ENCODE assay signal across 8 cellular contexts in the genomic region with DNA sequence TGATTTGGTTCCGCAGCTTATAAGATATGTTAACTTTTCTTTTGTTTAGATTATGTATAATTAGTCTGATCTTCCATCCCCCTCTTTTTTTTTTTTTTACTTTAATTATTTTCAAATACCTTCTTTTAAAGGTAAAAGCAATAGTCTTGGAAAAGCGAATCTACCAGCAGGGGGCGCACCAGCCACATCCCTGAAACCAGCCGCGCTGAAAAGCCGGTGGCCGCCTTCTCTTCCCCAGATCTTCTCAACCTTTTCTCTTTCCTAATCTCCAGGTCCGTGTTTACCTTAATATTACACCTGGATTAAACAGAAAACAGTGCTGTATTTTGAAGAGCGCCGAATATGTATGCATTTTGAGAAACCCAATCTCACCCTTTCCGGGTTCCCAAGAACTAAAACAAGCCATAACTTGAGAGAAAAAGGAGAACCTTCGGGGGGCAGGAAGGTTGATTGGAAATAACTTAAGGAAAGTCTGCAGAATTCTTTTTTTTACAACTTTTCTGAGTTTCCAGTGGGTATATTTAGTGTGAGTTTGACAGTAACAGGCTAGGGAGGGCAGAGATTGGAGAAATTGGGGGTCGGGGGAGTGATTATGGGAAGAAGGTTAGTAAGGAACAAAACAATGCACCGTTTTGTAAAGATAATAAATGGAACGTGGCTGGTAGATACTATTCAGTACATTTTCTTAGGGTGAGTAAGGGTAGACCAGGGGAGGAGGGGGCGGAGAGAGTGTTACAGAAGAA. TPM values are rescaled to one million over a fixed set of nuclear protein-coding genes. Genes with fewer than 3 reads are reported as not detected.
DNase-seq lines count a peak whose midpoint lies in the region; ATAC-seq, FAIRE-seq and TF ChIP-seq lines count a peak whose summit lies in the region.

No MANE protein-coding gene starts in this region.

- no peaks in the 10 kb centered on the region for H3K9me3 ChIP-seq in K562 (replicated peaks; ENCODE audit: control insufficient read depth, insufficient read depth, low read depth, low read length)
- no peaks in the 10 kb centered on the region for H3K9me3 ChIP-seq in keratinocyte (ENCODE audit: control insufficient read depth, low read depth, low read length)

- no peaks in the 10 kb centered on the region; the same call in 1 of the 2 replicates for H4K20me1 ChIP-seq in K562 (replicated peaks; ENCODE audit: control insufficient read depth, insufficient read depth, low read length)
- H4K20me1 ChIP-seq in keratinocyte (ENCODE audit: control insufficient read depth, extremely low read depth, insufficient read depth, low read length): no peaks in the 10 kb centered on the region

- H3K4me2 ChIP-seq in K562 (ENCODE audit: insufficient read depth, low read length) (no peak overlapping the region), keratinocyte (ENCODE audit: control insufficient read depth, extremely low read depth, insufficient read depth, low read depth, low read length) (peak overlapping the region; percentile 89)

- H3K4me1 ChIP-seq in K562 (replicated peaks in 1 of 2; ENCODE audit: control insufficient read depth in 2 of 2, insufficient read depth in 2 of 2, low read length in 2 of 2) (peaks cover 0 to 4% of the 10 kb centered on the region in 2 experiments; a peak in 2 of 5 replicates), keratinocyte (ENCODE audit: control insufficient read depth, extremely low read depth, insufficient read depth, low read length) (peaks cover 15% of the 10 kb centered on the region)

- H3K9me1 ChIP-seq in K562 (ENCODE audit: control insufficient read depth, insufficient read depth, low read length) (no peaks in the 10 kb centered on the region), keratinocyte (ENCODE audit: control insufficient read depth, extremely low read depth, insufficient read depth, low read length) (no peaks in the 10 kb centered on the region)

- FAIRE-seq in K562 (lab: Jason Lieb, UNC): peak; percentile 80
- FAIRE-seq in keratinocyte (lab: Jason Lieb, UNC): no peak

- H3K79me2 ChIP-seq in K562 (ENCODE audit: control insufficient read depth, insufficient read depth, low read length): no peaks in the 10 kb centered on the region
- no peaks in the 10 kb centered on the region for H3K79me2 ChIP-seq in keratinocyte (ENCODE audit: control insufficient read depth, insufficient read depth, low read length)

- WGBS in K562 (ENCODE audit: insufficient coverage, low coverage, missing lambda C conversion rate): under 1% methylated on average over 16 of the region's 16 CpGs

- TF ChIP-seq EP300 in K562 (IDR thresholded peaks at IDR 0.05; ENCODE audit: low read length): no peak

- H3K4me3 ChIP-seq in K562: no peak overlapping the region
- peak overlapping the region in 2 of 3 experiments; percentile 49 to 59 for H3K4me3 ChIP-seq in keratinocyte (ENCODE audit: control insufficient read depth in 2 of 3, extremely low read depth in 1 of 3, insufficient read depth in 2 of 3, low read depth in 1 of 3, low read length in 3 of 3)

- no peak for TF ChIP-seq POLR2A in K562 (conservative IDR thresholded peaks at IDR 0.05)

- DNase-seq in CD1c-positive myeloid dendritic cell (ENCODE audit: extremely low spot score) (peak; percentile 65), NCI-H1105 treated with DMSO at 0.1 percent for 48 hours (lab: John Stamatoyannopoulos, UW) (peak; percentile 86), T follicular helper cell (ENCODE audit: low read depth) (peak; percentile 43), K562 (ENCODE audit: extremely low read depth in 1 of 4, low spot score in 3 of 4) (peak; percentile 51 to 72 (median 56)), keratinocyte (ENCODE audit: low read depth, low spot score) (no peak)
- DNase-seq in stimulated activated CD4-positive, alpha-beta T cell treated with anti-CD3 and anti-CD28 coated beads, Interleukin-2, amount 100 ng/mL, for 48 hours: peak; percentile 69 to 74

- TF ChIP-seq CTCF in K562 (IDR thresholded peaks at IDR 0.05 in 2 of 3, conservative IDR thresholded peaks at IDR 0.05 in 1 of 3; ENCODE audit: insufficient read depth in 2 of 3, low read depth in 1 of 3, low read length in 3 of 3) (peak; percentile 60 to 77 (median 67)), keratinocyte (optimal IDR thresholded peaks at IDR 0.05 in 1 of 3, IDR thresholded peaks at IDR 0.05 in 1 of 3, conservative IDR thresholded peaks at IDR 0.05 in 1 of 3; ENCODE audit: extremely low read depth in 1 of 3, insufficient read depth in 2 of 3, low read length in 3 of 3) (peak; percentile 63 to 72 (median 71))

- TF ChIP-seq RAD21 in K562 (CRISPR knock-in tag; conservative IDR thresholded peaks at IDR 0.05 in 1 of 2, IDR thresholded peaks at IDR 0.05 in 1 of 2): peak; percentile 70 to 79

- intact Hi-C loops in K562 (cut with micrococcal nuclease): loop anchor here (1.0 to 10.0 kb wide), 6 partner anchors 185 to 974 kb away; a partner anchor contains a TSS

- H3K9ac ChIP-seq in K562 (ENCODE audit: insufficient read depth in 1 of 2, low read depth in 2 of 2, low read length in 2 of 2) (no peak overlapping the region), keratinocyte (ENCODE audit: control insufficient read depth, extremely low read depth, insufficient read depth, low read length) (no peak overlapping the region)

- CTCF ChIA-PET in K562 (lab: Yijun Ruan, JAX; ENCODE audit: low intra/inter-chr PET ratio): interaction anchor here (0.7 to 2.3 kb wide), 4 partner anchors 9 to 973 kb away, joined by 4 to 11 read pairs (median 5); no protein-coding TSS in a partner anchor

- POLR2A ChIA-PET in K562 (lab: Yijun Ruan, JAX): no interaction called here

- peak; percentile 57 for ATAC-seq in GM21529 (IDR thresholded peaks at IDR 0.05; ENCODE audit: unreplicated experiment)
- ATAC-seq in K562: peak; percentile 82
- no peak for ATAC-seq in GM18907 (IDR thresholded peaks at IDR 0.05; ENCODE audit: unreplicated experiment)

- in situ Hi-C loops in K562 (cut with MboI): loop anchor here (10.0 kb wide), 2 partner anchors 905 to 975 kb away; no protein-coding TSS in a partner anchor

- H3K27ac ChIP-seq in K562 (ENCODE audit: extremely low read depth, low read depth, low read length) (no peak overlapping the region), keratinocyte (ENCODE audit: control insufficient read depth, insufficient read depth, low read length) (no peak overlapping the region)

- no peaks in the 10 kb centered on the region for H3K36me3 ChIP-seq in K562 (ENCODE audit: control insufficient read depth, insufficient read depth, low read length)
- no peaks in the 10 kb centered on the region for H3K36me3 ChIP-seq in keratinocyte (ENCODE audit: control insufficient read depth in 2 of 2, extremely low read depth in 1 of 2, insufficient read depth in 2 of 2, low read length in 2 of 2)

- BruUV-seq in K562 (replicated peaks; lab: Mats Ljungman, UMichigan): no TSS peak

- dilution Hi-C loops in keratinocyte (cut with MboI; ENCODE audit: extremely low pct_ligation_motif_present, low sequenced_read_pairs): no loop called here

- H2AFZ ChIP-seq in K562 (ENCODE audit: low read depth, low read length): no peak overlapping the region
- peak overlapping the region; percentile 46 for H2AFZ ChIP-seq in keratinocyte (ENCODE audit: control insufficient read depth, low read length)

- peaks cover 2 to 16% of the 10 kb centered on the region in 2 experiments; a peak in 3 of 5 replicates for H3K27me3 ChIP-seq in K562 (ENCODE audit: control insufficient read depth in 2 of 2, insufficient read depth in 2 of 2, low read length in 2 of 2)
- peaks cover 66% of the 10 kb centered on the region for H3K27me3 ChIP-seq in keratinocyte (ENCODE audit: control insufficient read depth, extremely low read depth, insufficient read depth, low read length)

TF ChIP-seq in K562, 482 proteins besides CTCF, POLR2A, EP300 and RAD21 (continues in another document):
- TF ChIP-seq ZFPM2 (CRISPR knock-in tag; IDR thresholded peaks at IDR 0.05) (no peak), ZNF384 (IDR thresholded peaks at IDR 0.05; ENCODE audit: low read depth, low read length) (peak; percentile 19; the same call in 1 of the 2 replicates), SMC3 (conservative IDR thresholded peaks at IDR 0.05; ENCODE audit: insufficient read depth, low read depth, low read length) (peak; percentile 58)

RNA-seq across cellular contexts. Expression of a gene that starts 2.0 kb away (rescaled TPM):
- not detected in 2 replicates for total RNA-seq in K562 (2011; cell fraction: chromatin; rRNA removed; ENCODE audit: low replicate concordance)
- total RNA-seq in K562 (2011; cell fraction: nucleolus; rRNA removed): not detected in 2 replicates
- total RNA-seq in K562 (2011; cell fraction: nucleoplasm; rRNA removed): not detected in 2 replicates
- total RNA-seq in K562 (2014; rRNA removed) (not detected in 2 replicates), K562 (2014; rRNA removed; fragmentation: Illumina TruSeq; extraction: Trizol) (not detected in 2 replicates), K562 (2015; rRNA removed; fragmentation: Illumina TruSeq; extraction: Trizol) (not detected in 2 replicates), K562 (2021) (0.07 and 0.13 TPM in 2 replicates)
- polyA plus RNA-seq in K562 (2011; rRNA removed) (not detected in 2 replicates), K562 (2014; fragmentation: Illumina TruSeq; extraction: Trizol) (not detected in 2 replicates), K562 (2014; fragmentation: Nextera tagmentation; extraction: Ambion mirVana) (not detected), K562 (2014; rRNA removed) (not detected in 2 replicates), keratinocyte (not detected in 3 replicates)
- not detected in 2 replicates for polyA plus RNA-seq in K562 (2011; cell fraction: cytosol; rRNA removed)
- polyA plus RNA-seq in K562 (2011; cell fraction: nucleus; rRNA removed): not detected in 2 replicates
- polyA plus RNA-seq in K562 (2012): not detected in 2 replicates
- not detected in 2 replicates for polyA minus RNA-seq in K562 (2011; rRNA and poly(A)+ RNA removed)
- polyA minus RNA-seq in K562 (2011; cell fraction: cytosol; rRNA and poly(A)+ RNA removed): not detected in 2 replicates
- not detected in 2 replicates for polyA minus RNA-seq in K562 (2011; cell fraction: nucleus; rRNA and poly(A)+ RNA removed)
- polyA plus RNA-seq in keratinocyte (2011; ENCODE audit: low read depth): not detected
- polyA plus RNA-seq in keratinocyte (2011; cell fraction: cytosol; rRNA removed): not detected in 2 replicates
- polyA plus RNA-seq in keratinocyte (2011; cell fraction: nucleus; rRNA removed): 0.04 and 0.07 TPM in 2 replicates
- 0.08 TPM in 1 of 2 replicates, not detected in the other for polyA plus RNA-seq in keratinocyte (2012; ENCODE audit: low replicate concordance)
- not detected in 3 replicates for polyA minus RNA-seq in keratinocyte
- not detected for polyA minus RNA-seq in keratinocyte (2011; cell fraction: cytosol; rRNA and poly(A)+ RNA removed)
- polyA minus RNA-seq in keratinocyte (2011; cell fraction: nucleus; rRNA and poly(A)+ RNA removed): not detected in 2 replicates
